30 cellular contexts compared by ENCODE assay signal in the genomic region with DNA sequence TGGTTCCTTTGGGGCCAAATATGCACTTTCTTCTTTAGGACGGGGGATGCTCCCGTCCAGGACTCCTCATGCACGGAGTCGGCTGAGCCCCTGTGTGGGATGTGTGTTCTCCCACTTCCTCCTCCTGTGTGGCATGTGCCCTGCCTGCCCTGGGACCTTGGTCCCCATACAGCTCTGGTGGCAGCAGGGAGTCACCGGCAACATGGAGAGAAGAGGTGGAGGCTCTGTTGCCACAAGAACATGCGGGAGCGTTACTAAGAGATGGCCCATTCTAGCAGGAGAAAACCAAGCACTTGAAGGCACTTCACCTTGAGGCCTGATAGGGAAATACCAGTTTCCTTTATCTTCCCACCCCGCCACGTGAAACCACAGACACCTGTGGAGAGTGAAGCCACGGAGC.
"Had no signal": no experiment of that assay in that cellular context is flagged by ENCODE, and none has a peak within 500 bp of the region (broad histone marks: within the 10 kb centered on the region; RNA-seq: fewer than 3 reads in every experiment).

No MANE protein-coding gene starts in this region.

- H3K36me3 ChIP-seq: brain microvascular endothelial cell, WERI-Rb-1 had no signal

- H3K27me3 ChIP-seq: brain microvascular endothelial cell had no signal

- H3K27me3 Mint-ChIP-seq: dendritic cell treated with granulocyte-macrophage colony-stimulating factor and Interleukin-4, amounts not matched to agents 40 ng/mL and 50 ng/mL, for 4 days had no signal

- H3K4me3 ChIP-seq: coronary artery, dorsolateral prefrontal cortex had no signal

- H3K4me1 Mint-ChIP-seq: activated B cell treated with CpG ODN at 0.5 μM for 24 hours; activated T-helper 17 cell treated with anti-CD3 and anti-CD28 coated beads, Interleukin-2, amount 50 U/mL, for 72 hours; central memory CD8-positive, alpha-beta T cell; endodermal cell had no signal

- H3K9me3 Mint-ChIP-seq: activated B cell treated with CpG ODN at 0.5 μM for 24 hours; activated CD8-positive, alpha-beta T cell treated with anti-CD3 and anti-CD28 coated beads for 36 hours; activated T-cell treated with anti-CD3 and anti-CD28 coated beads, Interleukin-2, amount 50 U/mL, for 4 hours; activated T-helper 17 cell treated with anti-CD3 and anti-CD28 coated beads, Interleukin-2, amount 50 U/mL, for 72 hours; central memory CD8-positive, alpha-beta T cell; dendritic cell treated with granulocyte-macrophage colony-stimulating factor and Interleukin-4, amounts not matched to agents 40 ng/mL and 50 ng/mL, for 4 days; endodermal cell; T-helper 2 cell treated with Interferon-gamma antibody and Interleukin-4, amounts not matched to agents 5 μg/mL and 100 μg/mL, for 36 hours had no signal

- H3K4me3 Mint-ChIP-seq: activated B cell treated with CpG ODN at 0.5 μM for 24 hours; activated CD8-positive, alpha-beta T cell treated with anti-CD3 and anti-CD28 coated beads for 36 hours; activated naive CD8-positive, alpha-beta T cell; activated T-cell treated with anti-CD3 and anti-CD28 coated beads, Interleukin-2, amount 50 U/mL, for 4 hours; activated T-helper 17 cell treated with anti-CD3 and anti-CD28 coated beads, Interleukin-2, amount 50 U/mL, for 72 hours; central memory CD8-positive, alpha-beta T cell; dendritic cell treated with granulocyte-macrophage colony-stimulating factor and Interleukin-4, amounts not matched to agents 40 ng/mL and 50 ng/mL, for 4 days; endodermal cell; T-helper 17 cell; T-helper 2 cell treated with Interferon-gamma antibody and Interleukin-4, amounts not matched to agents 5 μg/mL and 100 μg/mL, for 36 hours had no signal

- H3K27ac ChIP-seq: brain microvascular endothelial cell, coronary artery, dorsolateral prefrontal cortex, WERI-Rb-1 had no signal

- H3K36me3 Mint-ChIP-seq: activated naive CD8-positive, alpha-beta T cell had no signal

- DNase-seq: activated B cell treated with CpG ODN at 0.5 μM for 24 hours; activated CD4-positive, alpha-beta T cell treated with anti-CD3 and anti-CD28 coated beads for 48 hours; activated CD4-positive, alpha-beta T cell treated with anti-CD3 and anti-CD28 coated beads, Interleukin-2, amount 50 U/mL, for 1 hour; activated CD4-positive, alpha-beta T cell treated with anti-CD3 and anti-CD28 coated beads, Interleukin-2, amount 50 U/mL, for 48 hours; activated CD8-positive, alpha-beta memory T cell treated with anti-CD3 and anti-CD28 coated beads for 24 hours; activated CD8-positive, alpha-beta T cell treated with anti-CD3 and anti-CD28 coated beads for 36 hours; activated effector memory CD4-positive, alpha-beta T cell treated with Interleukin-2 at 50 U/mL for 16 hours; activated gamma-delta T cell treated with Interleukin-2 at 50 U/mL for 16 hours; activated naive CD4-positive, alpha-beta T cell treated with anti-CD3 and anti-CD28 coated beads, Interleukin-2, amount 50 U/mL, for 16 hours; activated naive CD4-positive, alpha-beta T cell treated with Interleukin-2 at 50 U/mL for 16 hours; activated T-cell treated with anti-CD3 and anti-CD28 coated beads, Interleukin-2, amount 50 U/mL, for 4 hours; amniotic stem cell; anterior cingulate cortex; brain microvascular endothelial cell; dorsolateral prefrontal cortex; effector memory CD4-positive, alpha-beta T cell; endodermal cell; foreskin fibroblast; head of caudate nucleus; T-helper 17 cell; T1000; WERI-Rb-1 had no signal

- ATAC-seq: activated CD4-positive, CD25-positive, alpha-beta regulatory T cell treated with anti-CD3 and anti-CD28 coated beads, Interleukin-2, amount 50 U/mL, for 24 hours; activated CD8-positive, alpha-beta T cell treated with anti-CD3 and anti-CD28 coated beads for 36 hours; activated T-cell treated with anti-CD3 and anti-CD28 coated beads, Interleukin-2, amount 50 U/mL, for 4 hours; activated T-helper 17 cell treated with anti-CD3 and anti-CD28 coated beads, Interleukin-2, amount 50 U/mL, for 72 hours; esophagus mucosa; T-helper 17 cell had no signal

- H3K27ac Mint-ChIP-seq: activated B cell treated with CpG ODN at 0.5 μM for 24 hours; activated CD8-positive, alpha-beta T cell treated with anti-CD3 and anti-CD28 coated beads for 36 hours; activated naive CD8-positive, alpha-beta T cell; activated T-helper 17 cell treated with anti-CD3 and anti-CD28 coated beads, Interleukin-2, amount 50 U/mL, for 72 hours; dendritic cell treated with granulocyte-macrophage colony-stimulating factor and Interleukin-4, amounts not matched to agents 40 ng/mL and 50 ng/mL, for 4 days; endodermal cell; T-helper 17 cell; T-helper 2 cell treated with Interferon-gamma antibody and Interleukin-4, amounts not matched to agents 5 μg/mL and 100 μg/mL, for 36 hours had no signal
